Comparison of ENCODE assay signal across 14 cellular contexts in the genomic region with DNA sequence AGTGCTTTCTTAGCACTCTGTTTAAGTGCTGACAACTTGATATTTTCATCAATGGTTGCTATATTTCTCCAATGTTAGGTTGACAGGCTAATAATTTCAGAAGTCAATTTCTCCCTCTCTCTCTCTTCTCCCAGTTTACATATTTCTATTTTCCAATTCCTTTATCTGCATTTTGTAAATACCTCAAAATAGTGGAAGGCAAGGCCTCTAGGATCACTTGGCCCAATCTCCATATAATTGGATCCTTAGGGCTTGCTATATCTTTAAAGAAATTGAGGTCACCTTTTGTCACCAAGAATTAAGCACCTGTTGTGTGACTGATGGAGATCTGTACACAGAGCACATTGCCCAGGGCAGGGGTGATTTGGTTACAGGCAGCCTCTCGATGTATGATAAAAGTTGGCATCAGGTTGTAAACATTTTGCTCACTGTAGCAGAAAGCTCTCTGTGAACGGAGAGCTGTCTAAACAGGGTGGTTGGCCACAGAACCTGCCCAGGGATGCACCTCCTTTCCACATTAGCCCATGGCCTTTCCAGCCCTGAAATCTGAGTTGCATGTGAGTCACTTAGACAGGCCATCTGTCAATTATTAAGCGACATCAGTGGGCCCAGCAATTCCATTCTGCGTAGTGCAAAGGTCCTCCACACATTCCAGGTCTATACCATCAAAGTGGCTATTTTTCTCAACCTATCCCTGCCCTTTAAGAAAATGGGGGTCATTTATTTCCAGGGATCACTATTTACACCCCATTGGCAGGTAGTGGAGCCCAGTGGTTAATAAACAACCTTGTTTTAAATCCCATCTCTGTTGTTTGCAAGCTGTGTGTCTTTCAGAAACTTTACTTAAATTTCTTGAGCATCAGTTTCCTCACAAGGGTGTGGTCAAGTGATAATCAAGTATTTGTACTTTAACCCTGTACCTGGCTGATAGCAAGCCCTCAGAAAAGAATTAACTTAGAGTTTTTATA. TPM values are rescaled to one million over a fixed set of nuclear protein-coding genes. Genes with fewer than 3 reads are reported as not detected.
DNase-seq lines count a peak whose midpoint lies in the region; FAIRE-seq and TF ChIP-seq lines count a peak whose summit lies in the region.
"Had no signal": no experiment of that assay in that cellular context is flagged by ENCODE, and none has a peak within 500 bp of the region (broad histone marks: within the 10 kb centered on the region; RNA-seq: fewer than 3 reads in every experiment).

No MANE protein-coding gene starts in this region.

- no peaks in the 10 kb centered on the region for H3K4me1 ChIP-seq in parathyroid adenoma
- H3K4me1 ChIP-seq: spleen had no signal

- no peak overlapping the region for H3K4me3 ChIP-seq in epithelial cell of esophagus (ENCODE audit: low read length)
- H3K4me3 ChIP-seq in parathyroid adenoma (ENCODE audit: low read depth, low read length), result peak overlapping the region; percentile 3
- H3K4me3 ChIP-seq: spleen had no signal

- no peaks in the 10 kb centered on the region for H3K9me3 ChIP-seq in parathyroid adenoma (ENCODE audit: control insufficient read depth, low read length)
- H3K9me3 ChIP-seq: spleen had no signal

- peak; percentile 28 for FAIRE-seq in GM12891 (lab: Jason Lieb, UNC)
- FAIRE-seq in D721Med (lab: Jason Lieb, UNC), result no peak

- TF ChIP-seq CTCF in epithelial cell of esophagus (IDR thresholded peaks at IDR 0.05; ENCODE audit: insufficient read depth, low read depth, low read length, missing control alignments), result no peak
- TF ChIP-seq CTCF in parathyroid adenoma (IDR thresholded peaks at IDR 0.05), result no peak
- no peak for TF ChIP-seq CTCF in D721Med (IDR thresholded peaks at IDR 0.05; ENCODE audit: insufficient read depth, missing control alignments)

- H3K36me3 ChIP-seq in parathyroid adenoma (ENCODE audit: control insufficient read depth, insufficient read depth, low read length), result no peaks in the 10 kb centered on the region
- H3K36me3 ChIP-seq: spleen had no signal

- H3K9ac ChIP-seq in parathyroid adenoma, result no peak overlapping the region

- H2AFZ ChIP-seq in parathyroid adenoma, result no peak overlapping the region

- no peaks in the 10 kb centered on the region for H3K27me3 ChIP-seq in parathyroid adenoma (ENCODE audit: control insufficient read depth, insufficient read depth, low read length)
- H3K27me3 ChIP-seq: spleen had no signal

- H3K4me2 ChIP-seq in parathyroid adenoma (ENCODE audit: low read length), result peak overlapping the region; percentile 34

- DNase-seq in GM12891 (ENCODE audit: insufficient read length, low spot score) (no peak), NCI-H524 treated with DMSO at 0.1 percent for 48 hours (lab: John Stamatoyannopoulos, UW) (peak; percentile 21), epithelial cell of esophagus (ENCODE audit: low read depth) (peak; percentile 42), GF-D8 (lab: John Stamatoyannopoulos, UW) (no peak), D721Med (ENCODE audit: insufficient read length, low spot score) (no peak), iPS-NIHi7 (ENCODE audit: extremely low spot score) (no peak)
- no peak for DNase-seq in activated naive CD4-positive, alpha-beta T cell treated with anti-CD3 and anti-CD28 coated beads, Interleukin-2, amount 50 U/mL, for 16 hours
- DNase-seq: activated CD4-positive, alpha-beta T cell treated with anti-CD3 and anti-CD28 coated beads for 4 hours; activated T-cell treated with anti-CD3 and anti-CD28 coated beads, Interleukin-2, amount 50 U/mL, for 1 hour; aorta; CD4-positive, CD25-positive, alpha-beta regulatory T cell; NCI-H1417 treated with DMSO at 0.1 percent for 48 hours; spleen had no signal

- no peak for TF ChIP-seq POLR2A in GM12891 (IDR thresholded peaks at IDR 0.05; ENCODE audit: low read depth, low read length)

- no peak overlapping the region for H3K27ac ChIP-seq in parathyroid adenoma
- H3K27ac ChIP-seq: spleen had no signal

- no peaks in the 10 kb centered on the region for H3K79me2 ChIP-seq in parathyroid adenoma

TF ChIP-seq in GM12891, 5 proteins besides CTCF, POLR2A, EP300 and RAD21:
- TF ChIP-seq TAF1 (IDR thresholded peaks at IDR 0.05; ENCODE audit: low read depth, low read length) (no peak), POU2F2 (IDR thresholded peaks at IDR 0.05; ENCODE audit: low read depth, low read length) (no peak), PAX5 (IDR thresholded peaks at IDR 0.05; ENCODE audit: insufficient read depth, low read length, severe bottlenecking) (no peak), SPI1 (IDR thresholded peaks at IDR 0.05; ENCODE audit: low read depth, low read length) (no peak), POLR2AphosphoS5 (IDR thresholded peaks at IDR 0.05; ENCODE audit: low read depth, low read length) (no peak)

RNA-seq across cellular contexts. Expression of a gene that starts 29.1 kb away (rescaled TPM):
- polyA plus RNA-seq in GM12891 (2012; ENCODE audit: low read depth, missing spikeins), result 99.5 TPM

Comparison
In these comparisons a context has a peak if more than half of its experiments do, and no peak if none do; other contexts are left out.
1. DNase-seq: peak in NCI-H524 treated with DMSO at 0.1 percent for 48 hours (single experiment) and epithelial cell of esophagus (single experiment); none in GM12891 (single experiment), activated naive CD4-positive, alpha-beta T cell treated with anti-CD3 and anti-CD28 coated beads, Interleukin-2, amount 50 U/mL, for 16 hours (single experiment), GF-D8 (single experiment), D721Med (single experiment) and iPS-NIHi7 (single experiment).